Comparison of ENCODE assay signal across 15 cellular contexts in genomic region chr16:30569746-30570325, GRCh38. TPM values are rescaled to one million over a fixed set of nuclear protein-coding genes. Genes with fewer than 3 reads are reported as not detected.
A peak's percentile ranks its signal among the peaks of the same experiment; 100 is the strongest.
DNase-seq lines count a peak whose midpoint lies in the region; ATAC-seq and TF ChIP-seq lines count a peak whose summit lies in the region.
"Had no signal": no experiment of that assay in that cellular context is flagged by ENCODE, and none has a peak within 500 bp of the region (broad histone marks: within the 10 kb centered on the region; RNA-seq: fewer than 3 reads in every experiment).

No MANE protein-coding gene starts in this region.

- H2BK15ac ChIP-seq in mesenchymal stem cell (ENCODE audit: low read depth, poor library complexity, severe bottlenecking), result peak overlapping the region; percentile 33

- H3K79me1 ChIP-seq in mesenchymal stem cell (replicated peaks; ENCODE audit: low read length, poor library complexity, severe bottlenecking), result peaks cover 12% of the 10 kb centered on the region

- TF ChIP-seq POLR2A in suprapubic skin (IDR thresholded peaks at IDR 0.05), result no peak

- intact Hi-C loops in activated CD8-positive, alpha-beta T cell treated with anti-CD3 and anti-CD28 coated beads for 36 hours (cut with micrococcal nuclease), result no loop called here
- intact Hi-C loops in activated CD4-positive, alpha-beta memory T cell treated with anti-CD3 and anti-CD28 coated beads for 36 hours (cut with micrococcal nuclease), result loop anchor here (2.0 kb wide), 2 partner anchors 97 to 193 kb away; partner anchors contain the start of genes CFAP119, ITGAL and RNF40

- no peak overlapping the region for H3K27ac ChIP-seq in mesenchymal stem cell (ENCODE audit: low read length, poor library complexity, severe bottlenecking)
- H3K27ac ChIP-seq in suprapubic skin, result peak overlapping the region; percentile 24
- H3K27ac ChIP-seq: SK-N-MC had no signal

- peak overlapping the region in 1 of 2 experiments; percentile 87 for H2BK12ac ChIP-seq in mesenchymal stem cell (ENCODE audit: low read length in 2 of 2)

- H3K27me3 Mint-ChIP-seq in activated CD8-positive, alpha-beta T cell treated with anti-CD3 and anti-CD28 coated beads, Interleukin-2, amount 10 ng/mL, durations not matched to agents 7 days and 5 days (ENCODE audit: low read depth), result no peaks in the 10 kb centered on the region
- no peaks in the 10 kb centered on the region for H3K27me3 Mint-ChIP-seq in activated CD8-positive, alpha-beta T cell treated with anti-CD3 and anti-CD28 coated beads for 36 hours
- H3K27me3 Mint-ChIP-seq in activated CD4-positive, alpha-beta memory T cell treated with anti-CD3 and anti-CD28 coated beads for 36 hours, result no peaks in the 10 kb centered on the region

- peak overlapping the region; percentile 27 to 70 for H3K18ac ChIP-seq in mesenchymal stem cell (ENCODE audit: low read depth in 1 of 2, low read length in 2 of 2)

- no peaks in the 10 kb centered on the region for H3K9me3 Mint-ChIP-seq in activated CD8-positive, alpha-beta T cell treated with anti-CD3 and anti-CD28 coated beads, Interleukin-2, amount 10 ng/mL, durations not matched to agents 7 days and 5 days (ENCODE audit: insufficient read depth)
- no peaks in the 10 kb centered on the region for H3K9me3 Mint-ChIP-seq in activated CD8-positive, alpha-beta T cell treated with anti-CD3 and anti-CD28 coated beads for 36 hours
- H3K9me3 Mint-ChIP-seq in activated CD4-positive, alpha-beta memory T cell treated with anti-CD3 and anti-CD28 coated beads for 36 hours, result no peaks in the 10 kb centered on the region
- H3K9me3 Mint-ChIP-seq: activated T-helper 1 cell treated with anti-CD3 and anti-CD28 coated beads, Interleukin-12 subunit alpha, Interleukin-12 subunit beta, Interleukin-2, Interleukin-4 antibody, amounts not matched to agents 30 ng/mL and 10 ng/mL and 1 ng/mL, durations not matched to agents 14 hours and 24 hours and 36 hours had no signal

- peak overlapping the region; percentile 78 for H4K91ac ChIP-seq in mesenchymal stem cell (ENCODE audit: low read length)

- peaks cover 13% of the 10 kb centered on the region for H3K4me1 ChIP-seq in mesenchymal stem cell (ENCODE audit: control insufficient read depth, insufficient read depth, low read depth, low read length)
- H3K4me1 ChIP-seq in suprapubic skin, result peaks cover 37% of the 10 kb centered on the region

- H3K14ac ChIP-seq in mesenchymal stem cell (ENCODE audit: low read length in 2 of 2), result no peak overlapping the region

- no peak overlapping the region for H3K9ac ChIP-seq in mesenchymal stem cell (ENCODE audit: low read length)

- H3K4me1 Mint-ChIP-seq in activated CD8-positive, alpha-beta T cell treated with anti-CD3 and anti-CD28 coated beads, Interleukin-2, amount 10 ng/mL, durations not matched to agents 7 days and 5 days (ENCODE audit: low read depth), result peaks cover 49% of the 10 kb centered on the region
- peaks cover 42% of the 10 kb centered on the region for H3K4me1 Mint-ChIP-seq in activated CD8-positive, alpha-beta T cell treated with anti-CD3 and anti-CD28 coated beads for 36 hours (ENCODE audit: low read depth)
- peaks cover 44% of the 10 kb centered on the region for H3K4me1 Mint-ChIP-seq in activated CD4-positive, alpha-beta memory T cell treated with anti-CD3 and anti-CD28 coated beads for 36 hours (ENCODE audit: low read depth)

- H3K36me3 ChIP-seq in mesenchymal stem cell (ENCODE audit: control insufficient read depth in 1 of 2, insufficient read depth in 2 of 2, low read depth in 1 of 2, low read length in 2 of 2) (peaks cover 0 to 9% of the 10 kb centered on the region in 2 experiments), suprapubic skin (no peaks in the 10 kb centered on the region)
- H3K36me3 ChIP-seq: thyroid gland had no signal

- no peak for TF ChIP-seq EP300 in suprapubic skin (IDR thresholded peaks at IDR 0.05)

- peak overlapping the region; percentile 39 for H3K27ac Mint-ChIP-seq in activated CD8-positive, alpha-beta T cell treated with anti-CD3 and anti-CD28 coated beads, Interleukin-2, amount 10 ng/mL, durations not matched to agents 7 days and 5 days
- H3K27ac Mint-ChIP-seq in activated CD8-positive, alpha-beta T cell treated with anti-CD3 and anti-CD28 coated beads for 36 hours, result no peak overlapping the region
- peak overlapping the region; percentile 72 for H3K27ac Mint-ChIP-seq in activated CD4-positive, alpha-beta memory T cell treated with anti-CD3 and anti-CD28 coated beads for 36 hours

- POLR2A ChIA-PET in activated CD8-positive, alpha-beta T cell treated with anti-CD3 and anti-CD28 coated beads, Interleukin-2, amount 10 ng/mL, durations not matched to agents 7 days and 5 days (lab: Charles Lee), result interaction anchor here (3.1 to 3.3 kb wide), 3 partner anchors 12 to 35 kb away, joined by 43 to 61 read pairs (median 48); partner anchors contain the start of genes ZNF747, ZNF764 and ZNF785
- POLR2A ChIA-PET in activated CD8-positive, alpha-beta T cell treated with anti-CD3 and anti-CD28 coated beads for 36 hours (lab: Charles Lee), result interaction anchor here (0.9 to 3.3 kb wide), 3 partner anchors 12 to 61 kb away, joined by 3 to 27 read pairs (median 24); partner anchors contain the start of genes ZNF764 and ZNF785
- POLR2A ChIA-PET in activated CD4-positive, alpha-beta memory T cell treated with anti-CD3 and anti-CD28 coated beads for 36 hours (lab: Charles Lee), result interaction anchor here (2.8 to 2.9 kb wide), 2 partner anchors 12 to 35 kb away, joined by 34 to 39 read pairs; partner anchors contain the start of genes ZNF747 and ZNF764

- CTCF ChIA-PET in activated CD8-positive, alpha-beta T cell treated with anti-CD3 and anti-CD28 coated beads, Interleukin-2, amount 10 ng/mL, durations not matched to agents 7 days and 5 days (lab: Charles Lee), result interaction anchor here (3.0 kb wide), 1 partner anchor 28 kb away, joined by 25 read pairs; no protein-coding TSS in a partner anchor
- CTCF ChIA-PET in activated CD8-positive, alpha-beta T cell treated with anti-CD3 and anti-CD28 coated beads for 36 hours (lab: Charles Lee), result no interaction called here
- CTCF ChIA-PET in activated CD4-positive, alpha-beta memory T cell treated with anti-CD3 and anti-CD28 coated beads for 36 hours (lab: Charles Lee), result no interaction called here

- DNase-seq in activated CD8-positive, alpha-beta T cell treated with anti-CD3 and anti-CD28 coated beads, Interleukin-2, amount 10 ng/mL, durations not matched to agents 7 days and 5 days, result no peak
- no peak for DNase-seq in activated CD8-positive, alpha-beta T cell treated with anti-CD3 and anti-CD28 coated beads for 36 hours
- no peak for DNase-seq in activated CD4-positive, alpha-beta memory T cell treated with anti-CD3 and anti-CD28 coated beads for 36 hours
- DNase-seq in mesenchymal stem cell (no peak), suprapubic skin (ENCODE audit: low spot score in 2 of 2) (no peak), SW480 (ENCODE audit: low spot score) (no peak)
- DNase-seq: DMS153, hippocampal formation, NCI-H2081, retina had no signal

- peak overlapping the region; percentile 31 for H3K4me3 Mint-ChIP-seq in activated CD8-positive, alpha-beta T cell treated with anti-CD3 and anti-CD28 coated beads, Interleukin-2, amount 10 ng/mL, durations not matched to agents 7 days and 5 days
- no peak overlapping the region for H3K4me3 Mint-ChIP-seq in activated CD8-positive, alpha-beta T cell treated with anti-CD3 and anti-CD28 coated beads for 36 hours
- H3K4me3 Mint-ChIP-seq in activated CD4-positive, alpha-beta memory T cell treated with anti-CD3 and anti-CD28 coated beads for 36 hours, result no peak overlapping the region

- H3K27me3 ChIP-seq in mesenchymal stem cell (ENCODE audit: control insufficient read depth in 1 of 2, insufficient read depth in 1 of 2, low read length in 2 of 2) (peaks cover 0 to 5% of the 10 kb centered on the region in 2 experiments), suprapubic skin (no peaks in the 10 kb centered on the region)
- H3K27me3 ChIP-seq: thyroid gland had no signal

- WGBS in mesenchymal stem cell, result 97% methylated on average over 41 of the region's 41 CpGs
- WGBS in suprapubic skin, result 94% methylated on average over 13 of the region's 41 CpGs

- H3K36me3 Mint-ChIP-seq in activated CD8-positive, alpha-beta T cell treated with anti-CD3 and anti-CD28 coated beads, Interleukin-2, amount 10 ng/mL, durations not matched to agents 7 days and 5 days (ENCODE audit: low read depth), result peaks cover 14% of the 10 kb centered on the region
- H3K36me3 Mint-ChIP-seq in activated CD8-positive, alpha-beta T cell treated with anti-CD3 and anti-CD28 coated beads for 36 hours (ENCODE audit: low read depth), result peaks cover 3% of the 10 kb centered on the region
- peaks cover 4% of the 10 kb centered on the region for H3K36me3 Mint-ChIP-seq in activated CD4-positive, alpha-beta memory T cell treated with anti-CD3 and anti-CD28 coated beads for 36 hours

- H2BK5ac ChIP-seq in mesenchymal stem cell (ENCODE audit: low read depth, low read length, poor library complexity, severe bottlenecking), result no peak overlapping the region

- H3K4me3 ChIP-seq in mesenchymal stem cell (ENCODE audit: insufficient read depth in 1 of 2, low read depth in 1 of 2, low read length in 2 of 2) (no peak overlapping the region), suprapubic skin (no peak overlapping the region)
- H3K4me3 ChIP-seq: SK-N-MC had no signal

- H2AK5ac ChIP-seq in mesenchymal stem cell (ENCODE audit: low read length, severe bottlenecking), result no peak overlapping the region

- H4K8ac ChIP-seq in mesenchymal stem cell (ENCODE audit: low read length), result peak overlapping the region; percentile 67

- peak overlapping the region; percentile 23 for H2BK120ac ChIP-seq in mesenchymal stem cell (ENCODE audit: low read depth, low read length)

- H2AFZ ChIP-seq in mesenchymal stem cell (ENCODE audit: low read depth, low read length), result no peak overlapping the region

- ATAC-seq in activated CD8-positive, alpha-beta T cell treated with anti-CD3 and anti-CD28 coated beads, Interleukin-2, amount 10 ng/mL, durations not matched to agents 7 days and 5 days, result no peak
- ATAC-seq in activated CD8-positive, alpha-beta T cell treated with anti-CD3 and anti-CD28 coated beads for 36 hours, result no peak
- ATAC-seq in HG03460 (IDR thresholded peaks at IDR 0.05; ENCODE audit: unreplicated experiment) (no peak), GM18519 (IDR thresholded peaks at IDR 0.05; ENCODE audit: low FRiP score, unreplicated experiment) (no peak)

- H3K9me3 ChIP-seq in mesenchymal stem cell (ENCODE audit: control insufficient read depth, low read length) (no peaks in the 10 kb centered on the region), suprapubic skin (no peaks in the 10 kb centered on the region)
- H3K9me3 ChIP-seq: thyroid gland had no signal

- H3K23ac ChIP-seq in mesenchymal stem cell (ENCODE audit: low read length in 2 of 2), result peak overlapping the region in 1 of 2 experiments; percentile 11

- TF ChIP-seq CTCF in activated CD8-positive, alpha-beta T cell treated with anti-CD3 and anti-CD28 coated beads for 36 hours (IDR thresholded peaks at IDR 0.05), result no peak
- TF ChIP-seq CTCF in suprapubic skin (IDR thresholded peaks at IDR 0.05), result no peak

- peak overlapping the region in 1 of 2 experiments; percentile 45 for H3K4ac ChIP-seq in mesenchymal stem cell (ENCODE audit: low read depth in 1 of 2, low read length in 2 of 2)

- H3K4me2 ChIP-seq in mesenchymal stem cell (ENCODE audit: low read length, poor library complexity, severe bottlenecking), result no peak overlapping the region

RNA-seq across cellular contexts. Expression of gene ZNF688, which starts 1.7 kb away (rescaled TPM):
- total RNA-seq in activated CD8-positive, alpha-beta T cell treated with anti-CD3 and anti-CD28 coated beads, Interleukin-2, amount 10 ng/mL, durations not matched to agents 7 days and 5 days, result 10 to 100 TPM; 12.5 to 13.4 TPM
- total RNA-seq in activated CD8-positive, alpha-beta T cell treated with anti-CD3 and anti-CD28 coated beads for 36 hours, result 1 to 10 TPM; 4.7 to 5.5 TPM
- total RNA-seq in activated CD4-positive, alpha-beta memory T cell treated with anti-CD3 and anti-CD28 coated beads for 36 hours, result 1 to 10 TPM; 9.2 to 9.3 TPM
- polyA plus RNA-seq in mesenchymal stem cell (2013, experiment 1 of 2), result 6.7 TPM
- 7.8 TPM for polyA plus RNA-seq in mesenchymal stem cell (2013, experiment 2 of 2)
- total RNA-seq in suprapubic skin, result 10 to 100 TPM in 3 of 4 donors, 1 to 10 TPM in 1; 9.9 to 33.0 (median 20.0) TPM

RNA-seq across cellular contexts. Expression of gene ZNF764, which starts 11.7 kb away (rescaled TPM):
- 10 to 100 TPM; 15.2 to 15.4 TPM for total RNA-seq in activated CD8-positive, alpha-beta T cell treated with anti-CD3 and anti-CD28 coated beads, Interleukin-2, amount 10 ng/mL, durations not matched to agents 7 days and 5 days
- 10 to 100 TPM in 1 of 2 experiments, 1 to 10 TPM in 1; 9.7 to 10.4 TPM for total RNA-seq in activated CD8-positive, alpha-beta T cell treated with anti-CD3 and anti-CD28 coated beads for 36 hours
- 10 to 100 TPM; 13.7 to 14.2 TPM for total RNA-seq in activated CD4-positive, alpha-beta memory T cell treated with anti-CD3 and anti-CD28 coated beads for 36 hours
- polyA plus RNA-seq in mesenchymal stem cell (2013, experiment 1 of 2), result 6.1 TPM
- 5.7 TPM for polyA plus RNA-seq in mesenchymal stem cell (2013, experiment 2 of 2)
- total RNA-seq in suprapubic skin, result 10 to 100 TPM in 1 of 4 donors, 1 to 10 TPM in 3; 5.5 to 10.5 (median 8.7) TPM

RNA-seq across cellular contexts. Expression of gene ZNF785, which starts 15.7 kb away (rescaled TPM):
- 10 to 100 TPM; 11.7 to 13.7 TPM for total RNA-seq in activated CD8-positive, alpha-beta T cell treated with anti-CD3 and anti-CD28 coated beads, Interleukin-2, amount 10 ng/mL, durations not matched to agents 7 days and 5 days
- 10 to 100 TPM in 1 of 2 experiments, 1 to 10 TPM in 1; 8.8 to 10.3 TPM for total RNA-seq in activated CD8-positive, alpha-beta T cell treated with anti-CD3 and anti-CD28 coated beads for 36 hours
- 10 to 100 TPM; 14.0 to 15.0 TPM for total RNA-seq in activated CD4-positive, alpha-beta memory T cell treated with anti-CD3 and anti-CD28 coated beads for 36 hours
- 3.1 TPM for polyA plus RNA-seq in mesenchymal stem cell (2013, experiment 1 of 2)
- 3.3 TPM for polyA plus RNA-seq in mesenchymal stem cell (2013, experiment 2 of 2)
- 10 to 100 TPM in 3 of 4 donors, 1 to 10 TPM in 1; 9.8 to 24.5 (median 11.2) TPM for total RNA-seq in suprapubic skin

RNA-seq across cellular contexts. Expression of gene ZNF747, which starts 35.2 kb away (rescaled TPM):
- 10 to 100 TPM in 1 of 2 experiments, 1 to 10 TPM in 1; 8.9 to 10.8 TPM for total RNA-seq in activated CD8-positive, alpha-beta T cell treated with anti-CD3 and anti-CD28 coated beads, Interleukin-2, amount 10 ng/mL, durations not matched to agents 7 days and 5 days
- 1 to 10 TPM; 6.7 to 7.9 TPM for total RNA-seq in activated CD8-positive, alpha-beta T cell treated with anti-CD3 and anti-CD28 coated beads for 36 hours
- 1 to 10 TPM; 7.2 to 7.6 TPM for total RNA-seq in activated CD4-positive, alpha-beta memory T cell treated with anti-CD3 and anti-CD28 coated beads for 36 hours
- 2.6 TPM for polyA plus RNA-seq in mesenchymal stem cell (2013, experiment 1 of 2)
- 3.0 TPM for polyA plus RNA-seq in mesenchymal stem cell (2013, experiment 2 of 2)
- 10 to 100 TPM in 3 of 4 donors, 1 to 10 TPM in 1; 9.4 to 15.4 (median 11.5) TPM for total RNA-seq in suprapubic skin

RNA-seq across cellular contexts. Expression of gene ZNF689, which starts 40.4 kb away (rescaled TPM):
- 10 to 100 TPM; 12.0 to 13.4 TPM for total RNA-seq in activated CD8-positive, alpha-beta T cell treated with anti-CD3 and anti-CD28 coated beads, Interleukin-2, amount 10 ng/mL, durations not matched to agents 7 days and 5 days
- total RNA-seq in activated CD8-positive, alpha-beta T cell treated with anti-CD3 and anti-CD28 coated beads for 36 hours, result 10 to 100 TPM in 1 of 2 experiments, 1 to 10 TPM in 1; 9.8 to 11.3 TPM
- 1 to 10 TPM; 8.7 to 9.9 TPM for total RNA-seq in activated CD4-positive, alpha-beta memory T cell treated with anti-CD3 and anti-CD28 coated beads for 36 hours
- 7.4 TPM for polyA plus RNA-seq in mesenchymal stem cell (2013, experiment 1 of 2)
- polyA plus RNA-seq in mesenchymal stem cell (2013, experiment 2 of 2), result 6.7 TPM
- 10 to 100 TPM in 1 of 4 donors, 1 to 10 TPM in 3; 5.3 to 11.2 (median 6.0) TPM for total RNA-seq in suprapubic skin
